Comparison of ENCODE assay signal across 27 cellular contexts in the genomic region with DNA sequence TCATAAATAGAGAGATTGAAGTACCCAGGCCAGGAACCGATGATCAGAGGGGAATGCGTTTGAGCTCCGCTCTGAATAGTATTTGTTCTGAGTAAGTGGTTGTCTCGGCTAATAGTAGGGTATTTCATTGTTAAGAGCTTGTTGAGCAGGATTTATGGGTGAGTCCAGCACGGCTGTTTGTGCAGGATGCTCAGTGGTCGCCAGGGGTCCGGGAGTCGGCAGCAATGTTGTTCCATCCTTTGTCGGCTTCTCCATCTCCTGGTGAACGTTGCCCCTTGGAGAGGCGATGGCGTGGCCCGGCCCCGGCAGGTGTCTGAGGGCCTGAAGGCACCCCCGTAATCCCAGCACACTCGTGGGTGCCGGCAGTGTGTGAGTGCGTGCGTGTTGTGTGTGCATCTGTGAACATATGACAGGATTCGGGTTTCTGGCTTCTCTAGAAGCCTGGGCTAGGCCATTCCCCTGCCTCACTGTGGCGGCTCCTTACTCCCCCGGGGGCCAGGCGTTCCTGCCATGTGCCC.
"Had no signal": no experiment of that assay in that cellular context is flagged by ENCODE, and none has a peak within 500 bp of the region (broad histone marks: within the 10 kb centered on the region; RNA-seq: fewer than 3 reads in every experiment).

No MANE protein-coding gene starts in this region.

- H3K27me3 ChIP-seq: body of pancreas, foreskin keratinocyte, uterus had no signal

- H3K9ac ChIP-seq: parathyroid adenoma had no signal

- H3K9me3 ChIP-seq: body of pancreas, left ventricle myocardium inferior, uterus had no signal

- H3K27ac Mint-ChIP-seq: activated CD4-positive, alpha-beta T cell treated with anti-CD3 and anti-CD28 coated beads, Interleukin-2, amount 10 ng/mL, durations not matched to agents 7 days and 5 days; activated CD8-positive, alpha-beta memory T cell treated with anti-CD3 and anti-CD28 coated beads, Interleukin-2, amount 10 ng/mL, durations not matched to agents 7 days and 5 days; activated CD8-positive, alpha-beta T cell treated with anti-CD3 and anti-CD28 coated beads for 36 hours; activated naive CD4-positive, alpha-beta T cell treated with anti-CD3 and anti-CD28 coated beads, Interleukin-2, amount 50 U/mL, for 24 hours; activated T-helper 1 cell treated with anti-CD3 and anti-CD28 coated beads, Interleukin-12 subunit alpha, Interleukin-12 subunit beta, Interleukin-2, Interleukin-4 antibody, amounts not matched to agents 30 ng/mL and 10 ng/mL and 1 ng/mL, durations not matched to agents 14 hours and 24 hours and 36 hours; natural killer cell; stimulated activated naive CD8-positive, alpha-beta T cell treated with anti-CD3 and anti-CD28 coated beads, Interleukin-15, Interleukin-2, amounts not matched to agents 100 ng/mL and 50 ng/mL, for 24 hours had no signal

- H3K36me3 ChIP-seq: left ventricle myocardium inferior, tibial nerve, uterus had no signal

- H3K4me1 ChIP-seq: foreskin keratinocyte, parathyroid adenoma, uterus had no signal

- H3K27me3 Mint-ChIP-seq: activated CD4-positive, alpha-beta T cell treated with anti-CD3 and anti-CD28 coated beads, Interleukin-2, amount 10 ng/mL, durations not matched to agents 7 days and 5 days; activated CD8-positive, alpha-beta memory T cell treated with anti-CD3 and anti-CD28 coated beads, Interleukin-2, amount 10 ng/mL, durations not matched to agents 7 days and 5 days; activated CD8-positive, alpha-beta T cell treated with anti-CD3 and anti-CD28 coated beads for 36 hours; activated naive CD4-positive, alpha-beta T cell treated with anti-CD3 and anti-CD28 coated beads, Interleukin-2, amount 50 U/mL, for 24 hours; stimulated activated naive CD8-positive, alpha-beta T cell treated with anti-CD3 and anti-CD28 coated beads, Interleukin-15, Interleukin-2, amounts not matched to agents 100 ng/mL and 50 ng/mL, for 24 hours had no signal

- H3K4me1 Mint-ChIP-seq: activated CD4-positive, alpha-beta T cell treated with anti-CD3 and anti-CD28 coated beads, Interleukin-2, amount 10 ng/mL, durations not matched to agents 7 days and 5 days; activated CD8-positive, alpha-beta memory T cell treated with anti-CD3 and anti-CD28 coated beads, Interleukin-2, amount 10 ng/mL, durations not matched to agents 7 days and 5 days; activated naive CD4-positive, alpha-beta T cell treated with anti-CD3 and anti-CD28 coated beads, Interleukin-2, amount 50 U/mL, for 24 hours; natural killer cell had no signal

- H3K4me3 ChIP-seq: body of pancreas, left ventricle myocardium inferior, tibial nerve, uterus had no signal

- H3K9me3 Mint-ChIP-seq: activated CD4-positive, alpha-beta T cell treated with anti-CD3 and anti-CD28 coated beads, Interleukin-2, amount 10 ng/mL, durations not matched to agents 7 days and 5 days; activated CD8-positive, alpha-beta T cell treated with anti-CD3 and anti-CD28 coated beads for 36 hours; activated naive CD4-positive, alpha-beta T cell treated with anti-CD3 and anti-CD28 coated beads, Interleukin-2, amount 50 U/mL, for 24 hours; activated T-helper 1 cell treated with anti-CD3 and anti-CD28 coated beads, Interleukin-12 subunit alpha, Interleukin-12 subunit beta, Interleukin-2, Interleukin-4 antibody, amounts not matched to agents 30 ng/mL and 10 ng/mL and 1 ng/mL, durations not matched to agents 14 hours and 24 hours and 36 hours; natural killer cell; stimulated activated naive CD8-positive, alpha-beta T cell treated with anti-CD3 and anti-CD28 coated beads, Interleukin-15, Interleukin-2, amounts not matched to agents 100 ng/mL and 50 ng/mL, for 24 hours had no signal

- ATAC-seq: activated CD8-positive, alpha-beta memory T cell treated with anti-CD3 and anti-CD28 coated beads, Interleukin-2, amount 10 ng/mL, durations not matched to agents 7 days and 5 days; activated CD8-positive, alpha-beta T cell treated with anti-CD3 and anti-CD28 coated beads for 36 hours; body of pancreas; foreskin keratinocyte; natural killer cell; right cardiac atrium had no signal

- DNase-seq: activated CD4-positive, alpha-beta T cell treated with anti-CD3 and anti-CD28 coated beads, Interleukin-2, amount 10 ng/mL, durations not matched to agents 7 days and 5 days; activated CD4-positive, CD25-positive, alpha-beta regulatory T cell treated with anti-CD3 and anti-CD28 coated beads, Interleukin-2, amount 50 U/mL, for 72 hours; activated CD8-positive, alpha-beta memory T cell treated with anti-CD3 and anti-CD28 coated beads, Interleukin-2, amount 10 ng/mL, durations not matched to agents 7 days and 5 days; activated CD8-positive, alpha-beta T cell treated with anti-CD3 and anti-CD28 coated beads for 36 hours; activated gamma-delta T cell; activated T-cell treated with anti-CD3 and anti-CD28 coated beads for 4 hours; anterior cingulate cortex; body of pancreas; central memory CD4-positive, alpha-beta T cell; dermis blood vessel endothelial cell; effector CD8-positive, alpha-beta T cell; erythroblast; foreskin keratinocyte; kidney glomerular epithelial cell; left ventricle myocardium inferior; mammary epithelial cell; midbrain; natural killer cell; stimulated activated CD4-positive, alpha-beta T cell treated with anti-CD3 and anti-CD28 coated beads, Interleukin-1b, Interleukin-23, amount 100 ng/mL, for 48 hours; uterus had no signal

- H2AFZ ChIP-seq: parathyroid adenoma had no signal

- H3K4me3 Mint-ChIP-seq: activated CD4-positive, alpha-beta T cell treated with anti-CD3 and anti-CD28 coated beads, Interleukin-2, amount 10 ng/mL, durations not matched to agents 7 days and 5 days; activated CD8-positive, alpha-beta memory T cell treated with anti-CD3 and anti-CD28 coated beads, Interleukin-2, amount 10 ng/mL, durations not matched to agents 7 days and 5 days; activated CD8-positive, alpha-beta T cell treated with anti-CD3 and anti-CD28 coated beads for 36 hours; activated naive CD4-positive, alpha-beta T cell treated with anti-CD3 and anti-CD28 coated beads, Interleukin-2, amount 50 U/mL, for 24 hours; activated T-helper 1 cell treated with anti-CD3 and anti-CD28 coated beads, Interleukin-12 subunit alpha, Interleukin-12 subunit beta, Interleukin-2, Interleukin-4 antibody, amounts not matched to agents 30 ng/mL and 10 ng/mL and 1 ng/mL, durations not matched to agents 14 hours and 24 hours and 36 hours; natural killer cell; stimulated activated naive CD8-positive, alpha-beta T cell treated with anti-CD3 and anti-CD28 coated beads, Interleukin-15, Interleukin-2, amounts not matched to agents 100 ng/mL and 50 ng/mL, for 24 hours had no signal

- H3K36me3 Mint-ChIP-seq: activated CD8-positive, alpha-beta memory T cell treated with anti-CD3 and anti-CD28 coated beads, Interleukin-2, amount 10 ng/mL, durations not matched to agents 7 days and 5 days; activated naive CD4-positive, alpha-beta T cell treated with anti-CD3 and anti-CD28 coated beads, Interleukin-2, amount 50 U/mL, for 24 hours; natural killer cell had no signal

- H3K27ac ChIP-seq: foreskin keratinocyte, parathyroid adenoma, tibial nerve, uterus, VCaP had no signal
